ENCODE assay signal across 26 cellular contexts in the genomic region with DNA sequence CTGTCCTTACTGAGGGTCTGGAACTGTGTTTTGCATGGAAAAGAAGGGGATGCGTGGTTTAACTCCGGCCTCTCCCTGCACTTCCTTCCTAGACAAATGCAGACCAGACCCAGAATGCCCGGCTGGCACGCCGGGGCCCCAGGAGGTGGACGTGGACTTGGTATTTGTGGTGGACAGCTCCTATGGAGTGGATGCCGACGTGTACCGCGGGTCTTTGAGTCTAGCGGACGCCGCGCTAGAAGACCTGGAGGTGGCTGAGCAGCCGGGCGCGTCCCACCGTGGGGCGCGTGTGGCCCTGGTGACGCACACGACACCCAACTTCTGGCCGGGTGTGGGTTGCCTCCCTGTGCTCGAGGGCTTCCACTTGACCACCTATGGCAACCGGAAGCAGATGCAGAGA.
DNase-seq lines count a peak whose midpoint lies in the region; ATAC-seq, FAIRE-seq and TF ChIP-seq lines count a peak whose summit lies in the region.
"Had no signal": no experiment of that assay in that cellular context is flagged by ENCODE, and none has a peak within 500 bp of the region (broad histone marks: within the 10 kb centered on the region; RNA-seq: fewer than 3 reads in every experiment).

No MANE protein-coding gene starts in this region.

- no peaks in the 10 kb centered on the region for H3K79me2 ChIP-seq in SK-N-SH (ENCODE audit: insufficient read depth)

- 96% methylated on average over 25 of the region's 25 CpGs for WGBS in right cardiac atrium
- WGBS in upper lobe of left lung, 2 donors, result 92 to 100% methylated on average over 2 to 25 of the region's 25 CpGs
- 75% methylated on average over 22 of the region's 25 CpGs for WGBS in SK-N-SH (ENCODE audit: low lambda C conversion rate)

- H3K4me1 ChIP-seq in right cardiac atrium (ENCODE audit: control insufficient read depth, insufficient read depth, low read length) (no peaks in the 10 kb centered on the region), right atrium auricular region (peaks cover 0 to 7% of the 10 kb centered on the region in 2 donors), kidney (ENCODE audit: control insufficient read depth in 1 of 2, insufficient read depth in 1 of 2, low read depth in 1 of 2, low read length in 2 of 2) (no peaks in the 10 kb centered on the region), upper lobe of left lung (no peaks in the 10 kb centered on the region), SK-N-SH (ENCODE audit: control insufficient read depth in 1 of 2, insufficient read depth in 2 of 2, low read depth in 1 of 2, low read length in 1 of 2) (no peaks in the 10 kb centered on the region; a peak in 1 of 4 replicates), left lung (peaks cover 0 to 4% of the 10 kb centered on the region in 2 donors)
- H3K4me1 ChIP-seq: A549; BLaER1 treated with 17β-estradiol and CSF1 and Interleukin-3, amounts not matched to agents 10 nM and 100 nM; HAP-1 had no signal

- intact Hi-C loops in right cardiac atrium (cut with DNase I), result no loop called here
- intact Hi-C loops in kidney (cut with DNase I), result no loop called here
- intact Hi-C loops in left lung (cut with DNase I), result no loop called here

- POLR2A ChIA-PET in RWPE1 (lab: Yijun Ruan, JAX; ENCODE audit: low non-redundant PET) (no interaction called here), SK-N-SH (lab: Yijun Ruan, JAX) (no interaction called here)

- no peak overlapping the region for H3K4me2 ChIP-seq in SK-N-SH
- H3K4me2 ChIP-seq: A549; BLaER1 treated with 17β-estradiol and CSF1 and Interleukin-3, amounts not matched to agents 10 nM and 100 nM had no signal

- CTCF ChIA-PET in RWPE1 (lab: Yijun Ruan, JAX), result no interaction called here
- CTCF ChIA-PET in SK-N-SH (lab: Yijun Ruan, JAX), result interaction anchor here (1.0 to 2.4 kb wide), 2 partner anchors 12 to 14 kb away, joined by 3 to 8 read pairs; no protein-coding TSS in a partner anchor

- H3K9me3 ChIP-seq in right cardiac atrium (ENCODE audit: control insufficient read depth, low read length) (no peaks in the 10 kb centered on the region), right atrium auricular region (no peaks in the 10 kb centered on the region), kidney (ENCODE audit: control insufficient read depth in 1 of 2, low read length in 2 of 2) (no peaks in the 10 kb centered on the region), upper lobe of left lung (no peaks in the 10 kb centered on the region), SK-N-SH (no peaks in the 10 kb centered on the region), left lung (no peaks in the 10 kb centered on the region)
- H3K9me3 ChIP-seq: A549; BE2C; BLaER1 treated with 17β-estradiol and CSF1 and Interleukin-3, amounts not matched to agents 10 nM and 100 nM; HAP-1 had no signal

- TF ChIP-seq RAD21 in SK-N-SH (IDR thresholded peaks at IDR 0.05; ENCODE audit: low read length), result no peak

- FAIRE-seq in kidney (lab: Jason Lieb, UNC), result no peak
- FAIRE-seq: A549, D721Med, GM12891, GM18507, H54 had no signal

- TF ChIP-seq CTCF in right atrium auricular region (IDR thresholded peaks at IDR 0.05) (no peak), kidney (IDR thresholded peaks at IDR 0.05; ENCODE audit: borderline replicate concordance, extremely low read depth, insufficient read depth) (no peak), upper lobe of left lung (IDR thresholded peaks at IDR 0.05) (no peak), RWPE1 (conservative IDR thresholded peaks at IDR 0.05; ENCODE audit: low read depth) (no peak), SK-N-SH (IDR thresholded peaks at IDR 0.05) (no peak), left lung (IDR thresholded peaks at IDR 0.05) (no peak)

- H4K20me1 ChIP-seq in SK-N-SH (ENCODE audit: insufficient read depth), result no peaks in the 10 kb centered on the region
- H4K20me1 ChIP-seq: BLaER1 treated with 17β-estradiol and CSF1 and Interleukin-3, amounts not matched to agents 10 nM and 100 nM had no signal

- H3K9ac ChIP-seq in kidney (ENCODE audit: low read length in 2 of 2), result no peak overlapping the region
- H3K9ac ChIP-seq in SK-N-SH, result no peak overlapping the region
- H3K9ac ChIP-seq: BLaER1 treated with 17β-estradiol and CSF1 and Interleukin-3, amounts not matched to agents 10 nM and 100 nM had no signal

- no peak for TF ChIP-seq POLR2A in upper lobe of left lung (IDR thresholded peaks at IDR 0.05)

- H3K27me3 ChIP-seq in right cardiac atrium (ENCODE audit: control insufficient read depth, insufficient read depth) (no peaks in the 10 kb centered on the region), right atrium auricular region (no peaks in the 10 kb centered on the region), upper lobe of left lung (no peaks in the 10 kb centered on the region), SK-N-SH (ENCODE audit: insufficient read depth) (no peaks in the 10 kb centered on the region), left lung (no peaks in the 10 kb centered on the region)
- H3K27me3 ChIP-seq: BE2C; BLaER1 treated with 17β-estradiol and CSF1 and Interleukin-3, amounts not matched to agents 10 nM and 100 nM had no signal

- H3K4me3 ChIP-seq in right cardiac atrium (ENCODE audit: low read length) (no peak overlapping the region), right atrium auricular region (no peak overlapping the region), kidney (ENCODE audit: low read length in 2 of 2) (no peak overlapping the region), upper lobe of left lung (no peak overlapping the region), SK-N-SH (ENCODE audit: low read depth in 2 of 2, low read length in 1 of 2) (no peak overlapping the region), left lung (no peak overlapping the region)
- H3K4me3 ChIP-seq: A549; BLaER1 treated with 17β-estradiol and CSF1 and Interleukin-3, amounts not matched to agents 10 nM and 100 nM; HAP-1 had no signal

- no peaks in the 10 kb centered on the region for H3F3A ChIP-seq in SK-N-SH (replicated peaks; ENCODE audit: insufficient read depth)

- DNase-seq in right cardiac atrium (peak in 2 of 3 donors; percentile 28 to 45), right atrium auricular region (ENCODE audit: low spot score) (no peak), kidney (peak; percentile 54), upper lobe of left lung (peak in 1 of 2 donors; percentile 75), RWPE1 (ENCODE audit: low spot score) (no peak), SK-N-SH (no peak), left lung (no peak)
- DNase-seq: 8988T; ACHN; AML-193; BE2C; CD4-positive, alpha-beta T cell; CD8-positive, alpha-beta memory T cell; DMS 273 treated with DMSO at 0.1 percent for 48 hours; DMS79; EL; GDM1; GOT3; HFFc6 had no signal

- no peak overlapping the region for H2AFZ ChIP-seq in SK-N-SH (ENCODE audit: low read depth)

- no peaks in the 10 kb centered on the region for H3K36me3 ChIP-seq in right atrium auricular region
- no peaks in the 10 kb centered on the region for H3K36me3 ChIP-seq in kidney (ENCODE audit: control insufficient read depth in 1 of 2, insufficient read depth in 2 of 2, low read length in 2 of 2)
- no peaks in the 10 kb centered on the region for H3K36me3 ChIP-seq in upper lobe of left lung
- H3K36me3 ChIP-seq in SK-N-SH (replicated peaks in 1 of 2; ENCODE audit: control insufficient read depth in 1 of 2, insufficient read depth in 2 of 2, low read length in 1 of 2), result no peaks in the 10 kb centered on the region
- H3K36me3 ChIP-seq in left lung, result no peaks in the 10 kb centered on the region
- H3K36me3 ChIP-seq: BE2C; BLaER1 treated with 17β-estradiol and CSF1 and Interleukin-3, amounts not matched to agents 10 nM and 100 nM; HAP-1 had no signal

- H3K9me2 ChIP-seq in SK-N-SH, result no peaks in the 10 kb centered on the region

- TF ChIP-seq EP300 in upper lobe of left lung (IDR thresholded peaks at IDR 0.05) (no peak), SK-N-SH (IDR thresholded peaks at IDR 0.05; ENCODE audit: borderline replicate concordance in 1 of 2, low read depth in 1 of 2, low read length in 1 of 2) (no peak)

- no peak overlapping the region for H3K27ac ChIP-seq in right cardiac atrium (ENCODE audit: low read length)
- H3K27ac ChIP-seq in right atrium auricular region, result no peak overlapping the region
- H3K27ac ChIP-seq in kidney (ENCODE audit: low read depth in 2 of 2, low read length in 2 of 2), result no peak overlapping the region
- no peak overlapping the region for H3K27ac ChIP-seq in upper lobe of left lung
- no peak overlapping the region for H3K27ac ChIP-seq in RWPE1
- H3K27ac ChIP-seq in SK-N-SH (ENCODE audit: low read depth in 2 of 2, low read length in 1 of 2), result no peak overlapping the region
- H3K27ac ChIP-seq in left lung, result no peak overlapping the region
- H3K27ac ChIP-seq: A549; BLaER1 treated with 17β-estradiol and CSF1 and Interleukin-3, amounts not matched to agents 10 nM and 100 nM had no signal

- ATAC-seq in right cardiac atrium (peak in 1 of 2 donors; percentile 24), upper lobe of left lung (ENCODE audit: low FRiP score in 2 of 2) (peak; percentile 10 to 41), left lung (no peak)
- ATAC-seq: A549 had no signal

TF ChIP-seq in SK-N-SH, 30 proteins besides CTCF, POLR2A, EP300 and RAD21 (continues in another document):
- TF ChIP-seq, protein P1, sequence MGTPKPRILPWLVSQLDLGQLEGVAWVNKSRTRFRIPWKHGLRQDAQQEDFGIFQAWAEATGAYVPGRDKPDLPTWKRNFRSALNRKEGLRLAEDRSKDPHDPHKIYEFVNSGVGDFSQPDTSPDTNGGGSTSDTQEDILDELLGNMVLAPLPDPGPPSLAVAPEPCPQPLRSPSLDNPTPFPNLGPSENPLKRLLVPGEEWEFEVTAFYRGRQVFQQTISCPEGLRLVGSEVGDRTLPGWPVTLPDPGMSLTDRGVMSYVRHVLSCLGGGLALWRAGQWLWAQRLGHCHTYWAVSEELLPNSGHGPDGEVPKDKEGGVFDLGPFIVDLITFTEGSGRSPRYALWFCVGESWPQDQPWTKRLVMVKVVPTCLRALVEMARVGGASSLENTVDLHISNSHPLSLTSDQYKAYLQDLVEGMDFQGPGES (IDR thresholded peaks at IDR 0.05; ENCODE audit: low read depth, low read length), result no peak
- no peak for TF ChIP-seq FOSL2 (IDR thresholded peaks at IDR 0.05; ENCODE audit: borderline replicate concordance, low read depth)
- TF ChIP-seq, protein P2, sequence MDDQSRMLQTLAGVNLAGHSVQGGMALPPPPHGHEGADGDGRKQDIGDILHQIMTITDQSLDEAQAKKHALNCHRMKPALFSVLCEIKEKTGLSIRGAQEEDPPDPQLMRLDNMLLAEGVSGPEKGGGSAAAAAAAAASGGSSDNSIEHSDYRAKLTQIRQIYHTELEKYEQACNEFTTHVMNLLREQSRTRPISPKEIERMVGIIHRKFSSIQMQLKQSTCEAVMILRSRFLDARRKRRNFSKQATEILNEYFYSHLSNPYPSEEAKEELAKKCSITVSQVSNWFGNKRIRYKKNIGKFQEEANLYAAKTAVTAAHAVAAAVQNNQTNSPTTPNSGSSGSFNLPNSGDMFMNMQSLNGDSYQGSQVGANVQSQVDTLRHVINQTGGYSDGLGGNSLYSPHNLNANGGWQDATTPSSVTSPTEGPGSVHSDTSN (IDR thresholded peaks at IDR 0.05), result no peak
- TF ChIP-seq RCOR1 (IDR thresholded peaks at IDR 0.05; ENCODE audit: low read length), result no peak
- no peak for TF ChIP-seq GATA2 (CRISPR knock-in tag; IDR thresholded peaks at IDR 0.05)
- TF ChIP-seq POLR2AphosphoS5 (IDR thresholded peaks at IDR 0.05; ENCODE audit: low read depth, low read length), result no peak
- TF ChIP-seq NRF1 (IDR thresholded peaks at IDR 0.05; ENCODE audit: low read depth, low read length), result no peak
- TF ChIP-seq MEF2A (IDR thresholded peaks at IDR 0.05; ENCODE audit: borderline replicate concordance, low read depth), result no peak

Comparison
In these comparisons a context has a peak if more than half of its experiments do, and no peak if none do; other contexts are left out.
1. DNase-seq: peak in right cardiac atrium (2 of 3) and kidney (single experiment); none in right atrium auricular region (single experiment), RWPE1 (single experiment), SK-N-SH (single experiment) and left lung (0 of 2).